Comparison of ENCODE assay signal across 1 cellular context in the genomic region with DNA sequence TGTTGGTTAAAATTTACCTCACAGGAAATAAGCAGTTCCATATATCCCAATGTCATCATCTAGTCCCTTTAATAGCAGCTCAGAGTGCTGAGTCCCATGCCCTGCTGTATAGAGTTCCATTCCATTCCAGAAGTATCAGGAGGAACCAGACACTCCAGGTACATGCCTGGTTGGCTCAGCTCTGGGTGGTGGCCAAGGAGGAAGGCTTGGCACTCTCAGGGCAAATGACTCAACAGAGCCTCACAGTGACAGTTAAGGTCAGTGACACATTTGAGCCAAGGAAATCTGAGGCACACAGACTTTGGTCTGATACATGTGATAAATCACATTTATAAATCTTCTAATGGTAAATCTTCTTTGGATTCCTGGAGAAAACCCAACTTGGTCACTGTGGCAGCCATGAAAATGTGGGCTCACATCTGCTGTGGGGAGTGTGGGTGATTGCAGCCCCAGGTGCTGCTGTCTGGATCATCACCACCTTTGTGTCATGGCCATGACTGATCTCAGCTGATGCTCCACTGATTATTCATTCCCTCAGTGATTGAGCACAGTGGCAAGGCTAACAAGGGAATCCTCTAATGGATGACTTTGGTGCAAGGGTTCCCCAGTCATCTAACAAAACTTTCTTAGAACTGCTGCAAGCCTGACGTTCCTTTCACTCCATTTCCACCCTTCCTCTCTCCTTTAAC.
TF ChIP-seq lines count a peak whose summit lies in the region.

No MANE protein-coding gene starts in this region.

TF ChIP-seq in HCT116, 20 proteins besides CTCF, POLR2A, EP300 and RAD21 (continued from another document):
- TF ChIP-seq REST (IDR thresholded peaks at IDR 0.05; ENCODE audit: low read depth) (no peak), EGR1 (IDR thresholded peaks at IDR 0.05; ENCODE audit: low read depth) (no peak), ZNF274 (IDR thresholded peaks at IDR 0.05; ENCODE audit: low read depth, low read length) (no peak), ZBTB33 (IDR thresholded peaks at IDR 0.05; ENCODE audit: extremely low read depth, insufficient replicate concordance, low read length) (no peak), ATF3 (IDR thresholded peaks at IDR 0.05) (no peak)
